Comparison of ENCODE assay signal across 1 cellular context in the genomic region with DNA sequence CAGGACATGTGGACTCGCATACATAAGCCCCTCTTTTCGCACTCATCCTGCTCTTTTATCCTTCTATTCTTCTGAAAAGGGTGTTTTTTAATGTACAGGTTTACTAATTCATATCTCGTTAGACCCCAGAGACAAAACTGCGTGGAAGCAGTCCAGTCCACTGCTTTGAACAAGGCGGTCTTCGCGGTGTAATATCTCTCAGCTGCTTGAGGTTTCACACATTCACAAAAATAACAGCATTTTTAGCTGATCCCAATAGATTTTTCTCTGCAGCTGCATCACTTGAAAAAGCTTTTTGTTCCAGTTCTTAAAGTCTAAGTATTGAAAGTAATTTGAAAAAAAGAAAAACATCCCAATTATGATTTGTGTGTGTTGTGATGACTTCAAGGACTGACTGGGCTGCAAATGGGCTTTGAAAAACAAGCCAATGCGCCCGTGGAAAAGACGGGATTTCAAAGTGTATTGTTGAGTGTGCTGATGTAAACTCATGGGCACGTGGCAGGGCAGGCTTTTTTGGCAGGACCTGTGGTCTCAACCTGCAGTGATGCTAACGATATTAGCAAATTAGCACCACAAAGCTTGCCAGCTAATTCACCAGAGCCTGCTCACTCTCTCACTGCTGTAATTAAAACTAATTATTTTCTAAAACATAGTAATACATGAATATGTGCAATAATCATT.
TF ChIP-seq lines count a peak whose summit lies in the region.

No MANE protein-coding gene starts in this region.

TF ChIP-seq in GM23338, 12 proteins besides CTCF, POLR2A, EP300 and RAD21 (continued from another document):
- TF ChIP-seq, protein P1, sequence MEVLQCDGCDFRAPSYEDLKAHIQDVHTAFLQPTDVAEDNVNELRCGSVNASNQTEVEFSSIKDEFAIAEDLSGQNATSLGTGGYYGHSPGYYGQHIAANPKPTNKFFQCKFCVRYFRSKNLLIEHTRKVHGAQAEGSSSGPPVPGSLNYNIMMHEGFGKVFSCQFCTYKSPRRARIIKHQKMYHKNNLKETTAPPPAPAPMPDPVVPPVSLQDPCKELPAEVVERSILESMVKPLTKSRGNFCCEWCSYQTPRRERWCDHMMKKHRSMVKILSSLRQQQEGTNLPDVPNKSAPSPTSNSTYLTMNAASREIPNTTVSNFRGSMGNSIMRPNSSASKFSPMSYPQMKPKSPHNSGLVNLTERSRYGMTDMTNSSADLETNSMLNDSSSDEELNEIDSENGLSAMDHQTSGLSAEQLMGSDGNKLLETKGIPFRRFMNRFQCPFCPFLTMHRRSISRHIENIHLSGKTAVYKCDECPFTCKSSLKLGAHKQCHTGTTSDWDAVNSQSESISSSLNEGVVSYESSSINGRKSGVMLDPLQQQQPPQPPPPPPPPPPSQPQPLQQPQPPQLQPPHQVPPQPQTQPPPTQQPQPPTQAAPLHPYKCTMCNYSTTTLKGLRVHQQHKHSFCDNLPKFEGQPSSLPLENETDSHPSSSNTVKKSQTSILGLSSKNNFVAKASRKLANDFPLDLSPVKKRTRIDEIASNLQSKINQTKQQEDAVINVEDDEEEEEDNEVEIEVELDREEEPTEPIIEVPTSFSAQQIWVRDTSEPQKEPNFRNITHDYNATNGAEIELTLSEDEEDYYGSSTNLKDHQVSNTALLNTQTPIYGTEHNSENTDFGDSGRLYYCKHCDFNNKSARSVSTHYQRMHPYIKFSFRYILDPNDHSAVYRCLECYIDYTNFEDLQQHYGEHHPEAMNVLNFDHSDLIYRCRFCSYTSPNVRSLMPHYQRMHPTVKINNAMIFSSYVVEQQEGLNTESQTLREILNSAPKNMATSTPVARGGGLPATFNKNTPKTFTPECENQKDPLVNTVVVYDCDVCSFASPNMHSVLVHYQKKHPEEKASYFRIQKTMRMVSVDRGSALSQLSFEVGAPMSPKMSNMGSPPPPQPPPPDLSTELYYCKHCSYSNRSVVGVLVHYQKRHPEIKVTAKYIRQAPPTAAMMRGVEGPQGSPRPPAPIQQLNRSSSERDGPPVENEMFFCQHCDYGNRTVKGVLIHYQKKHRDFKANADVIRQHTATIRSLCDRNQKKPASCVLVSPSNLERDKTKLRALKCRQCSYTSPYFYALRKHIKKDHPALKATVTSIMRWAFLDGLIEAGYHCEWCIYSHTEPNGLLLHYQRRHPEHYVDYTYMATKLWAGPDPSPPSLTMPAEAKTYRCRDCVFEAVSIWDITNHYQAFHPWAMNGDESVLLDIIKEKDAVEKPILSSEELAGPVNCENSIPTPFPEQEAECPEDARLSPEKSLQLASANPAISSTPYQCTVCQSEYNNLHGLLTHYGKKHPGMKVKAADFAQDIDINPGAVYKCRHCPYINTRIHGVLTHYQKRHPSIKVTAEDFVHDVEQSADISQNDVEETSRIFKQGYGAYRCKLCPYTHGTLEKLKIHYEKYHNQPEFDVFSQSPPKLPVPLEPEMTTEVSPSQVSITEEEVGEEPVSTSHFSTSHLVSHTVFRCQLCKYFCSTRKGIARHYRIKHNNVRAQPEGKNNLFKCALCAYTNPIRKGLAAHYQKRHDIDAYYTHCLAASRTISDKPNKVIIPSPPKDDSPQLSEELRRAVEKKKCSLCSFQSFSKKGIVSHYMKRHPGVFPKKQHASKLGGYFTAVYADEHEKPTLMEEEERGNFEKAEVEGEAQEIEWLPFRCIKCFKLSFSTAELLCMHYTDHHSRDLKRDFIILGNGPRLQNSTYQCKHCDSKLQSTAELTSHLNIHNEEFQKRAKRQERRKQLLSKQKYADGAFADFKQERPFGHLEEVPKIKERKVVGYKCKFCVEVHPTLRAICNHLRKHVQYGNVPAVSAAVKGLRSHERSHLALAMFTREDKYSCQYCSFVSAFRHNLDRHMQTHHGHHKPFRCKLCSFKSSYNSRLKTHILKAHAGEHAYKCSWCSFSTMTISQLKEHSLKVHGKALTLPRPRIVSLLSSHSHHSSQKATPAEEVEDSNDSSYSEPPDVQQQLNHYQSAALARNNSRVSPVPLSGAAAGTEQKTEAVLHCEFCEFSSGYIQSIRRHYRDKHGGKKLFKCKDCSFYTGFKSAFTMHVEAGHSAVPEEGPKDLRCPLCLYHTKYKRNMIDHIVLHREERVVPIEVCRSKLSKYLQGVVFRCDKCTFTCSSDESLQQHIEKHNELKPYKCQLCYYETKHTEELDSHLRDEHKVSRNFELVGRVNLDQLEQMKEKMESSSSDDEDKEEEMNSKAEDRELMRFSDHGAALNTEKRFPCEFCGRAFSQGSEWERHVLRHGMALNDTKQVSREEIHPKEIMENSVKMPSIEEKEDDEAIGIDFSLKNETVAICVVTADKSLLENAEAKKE (CRISPR knock-in tag; IDR thresholded peaks at IDR 0.05), result no peak
- TF ChIP-seq EZH2 (IDR thresholded peaks at IDR 0.05; ENCODE audit: low read depth, unreplicated experiment) (no peak), ETS1 (IDR thresholded peaks at IDR 0.05) (no peak), STAT1 (IDR thresholded peaks at IDR 0.05; ENCODE audit: unreplicated experiment) (no peak), ZNF331 (CRISPR knock-in tag; IDR thresholded peaks at IDR 0.05; ENCODE audit: low read depth) (no peak)
